17 cellular contexts compared by ENCODE assay signal in genomic region chr1:19734472-19734999, GRCh38.
DNase-seq lines count a peak whose midpoint lies in the region; ATAC-seq, FAIRE-seq and TF ChIP-seq lines count a peak whose summit lies in the region.
"Had no signal": no experiment of that assay in that cellular context is flagged by ENCODE, and none has a peak within 500 bp of the region (broad histone marks: within the 10 kb centered on the region; RNA-seq: fewer than 3 reads in every experiment).

No MANE protein-coding gene starts in this region.

- TF ChIP-seq CTCF in fibroblast of mammary gland (conservative IDR thresholded peaks at IDR 0.05; ENCODE audit: control insufficient read depth, insufficient read depth, low read depth, low read length) (no peak), lower lobe of right lung (IDR thresholded peaks at IDR 0.05) (no peak)

- peaks cover 32% of the 10 kb centered on the region for H3K4me1 ChIP-seq in SJCRH30
- no peaks in the 10 kb centered on the region for H3K4me1 ChIP-seq in lower lobe of right lung

- peak overlapping the region; percentile 71 for H3K27ac ChIP-seq in SJCRH30
- no peak overlapping the region for H3K27ac ChIP-seq in lower lobe of right lung

- H3K27me3 ChIP-seq in SJCRH30 (no peaks in the 10 kb centered on the region), lower lobe of right lung (ENCODE audit: low read depth) (no peaks in the 10 kb centered on the region)

- DNase-seq in EH (ENCODE audit: low read depth) (peak; percentile 73), SJCRH30 (peak; percentile 64 to 66), fibroblast of mammary gland (ENCODE audit: low read depth) (peak; percentile 42), renal cortical epithelial cell (ENCODE audit: low read depth) (peak; percentile 91), lower lobe of right lung (no peak), GM12892 (ENCODE audit: insufficient read length) (no peak)
- DNase-seq: C1 segment of cervical spinal cord; cerebellar nuclear complex; H9; immature natural killer cell; mucosa of descending colon; NCI-H446; retina; SHP77 treated with DMSO at 0.1 percent for 48 hours; stimulated activated naive CD4-positive, alpha-beta T cell had no signal

- no peaks in the 10 kb centered on the region for H3K36me3 ChIP-seq in SJCRH30
- peaks cover 48% of the 10 kb centered on the region for H3K36me3 ChIP-seq in lower lobe of right lung

- no peak overlapping the region for H3K4me3 ChIP-seq in SJCRH30
- no peak overlapping the region for H3K4me3 ChIP-seq in fibroblast of mammary gland (ENCODE audit: control insufficient read depth, low read depth, low read length)
- H3K4me3 ChIP-seq in lower lobe of right lung, result no peak overlapping the region
- H3K4me3 ChIP-seq: mucosa of descending colon had no signal

- H3K9me3 ChIP-seq in SJCRH30 (replicated peaks) (peaks cover 13% of the 10 kb centered on the region), lower lobe of right lung (peaks cover 9% of the 10 kb centered on the region)

- ATAC-seq in lower lobe of right lung (no peak), HG03095 (IDR thresholded peaks at IDR 0.05; ENCODE audit: unreplicated experiment) (no peak), esophagus mucosa (no peak)
- ATAC-seq: mucosa of descending colon had no signal

- no peak for TF ChIP-seq POLR2A in GM12892 (IDR thresholded peaks at IDR 0.05; ENCODE audit: low read depth, low read length)

- FAIRE-seq in GM12892 (lab: Jason Lieb, UNC), result no peak

- intact Hi-C loops in lower lobe of right lung (cut with DNase I), result no loop called here

Comparison
In these comparisons a context has a peak if more than half of its experiments do, and no peak if none do; other contexts are left out.
1. DNase-seq: peak in EH (single experiment), SJCRH30 (2 of 2), fibroblast of mammary gland (single experiment) and renal cortical epithelial cell (single experiment); none in lower lobe of right lung (single experiment) and GM12892 (single experiment).